ENCODE assay signal across 8 cellular contexts in genomic region chr12:11812558-11813421, GRCh38.
DNase-seq lines count a peak whose midpoint lies in the region; ATAC-seq lines count a peak whose summit lies in the region.

No MANE protein-coding gene starts in this region.

- peak overlapping the region; percentile 3 for H3K27ac Mint-ChIP-seq in stimulated activated effector memory CD8-positive, alpha-beta T cell treated with anti-CD3 and anti-CD28 coated beads, Interleukin-12 subunit alpha, Interleukin-12 subunit beta, amount 100 ng/mL, for 72 hours

- H3K4me3 Mint-ChIP-seq in stimulated activated effector memory CD8-positive, alpha-beta T cell treated with anti-CD3 and anti-CD28 coated beads, Interleukin-12 subunit alpha, Interleukin-12 subunit beta, amount 100 ng/mL, for 72 hours: no peak overlapping the region

- H3K4me1 Mint-ChIP-seq in stimulated activated effector memory CD8-positive, alpha-beta T cell treated with anti-CD3 and anti-CD28 coated beads, Interleukin-12 subunit alpha, Interleukin-12 subunit beta, amount 100 ng/mL, for 72 hours: peaks cover 41% of the 10 kb centered on the region

- peaks cover 37% of the 10 kb centered on the region for H3K36me3 Mint-ChIP-seq in stimulated activated effector memory CD8-positive, alpha-beta T cell treated with anti-CD3 and anti-CD28 coated beads, Interleukin-12 subunit alpha, Interleukin-12 subunit beta, amount 100 ng/mL, for 72 hours

- DNase-seq in NCI-H1417 (lab: John Stamatoyannopoulos, UW) (peak; percentile 15 to 86 (median 83)), NCI-H1417 treated with DMSO at 0.1 percent for 48 hours (lab: John Stamatoyannopoulos, UW) (no peak), NCI-H2107 (lab: John Stamatoyannopoulos, UW) (peak; percentile 19), amygdala (lab: John Stamatoyannopoulos, UW) (peak in 35 of 56 donors; percentile 14 to 70 (median 50)), islet precursor cell (peak; percentile 94), GOT3 (lab: John Stamatoyannopoulos, UW) (no peak)
- no peak for DNase-seq in stimulated activated effector memory CD8-positive, alpha-beta T cell treated with anti-CD3 and anti-CD28 coated beads, Interleukin-12 subunit alpha, Interleukin-12 subunit beta, amount 100 ng/mL, for 72 hours (ENCODE audit: low spot score in 2 of 2)

- H3K9me3 Mint-ChIP-seq in stimulated activated effector memory CD8-positive, alpha-beta T cell treated with anti-CD3 and anti-CD28 coated beads, Interleukin-12 subunit alpha, Interleukin-12 subunit beta, amount 100 ng/mL, for 72 hours: no peaks in the 10 kb centered on the region

- peak; percentile 61 for ATAC-seq in HG02571 (IDR thresholded peaks at IDR 0.05; ENCODE audit: unreplicated experiment)
- ATAC-seq in stimulated activated effector memory CD8-positive, alpha-beta T cell treated with anti-CD3 and anti-CD28 coated beads, Interleukin-12 subunit alpha, Interleukin-12 subunit beta, amount 100 ng/mL, for 72 hours: peak; percentile 35

Comparison
In these comparisons a context has a peak if more than half of its experiments do, and no peak if none do; other contexts are left out.
1. DNase-seq: peak in NCI-H1417 (3 of 3), NCI-H2107 (single experiment), amygdala (35 of 56) and islet precursor cell (single experiment); none in NCI-H1417 treated with DMSO at 0.1 percent for 48 hours (single experiment), stimulated activated effector memory CD8-positive, alpha-beta T cell treated with anti-CD3 and anti-CD28 coated beads, Interleukin-12 subunit alpha, Interleukin-12 subunit beta, amount 100 ng/mL, for 72 hours (0 of 2) and GOT3 (single experiment).